In genomic region chr5:50711280-50711679, GRCh38 we compare ENCODE assay signal across 8 cellular contexts. TPM values are rescaled to one million over a fixed set of nuclear protein-coding genes. Genes with fewer than 3 reads are reported as not detected.
DNase-seq lines count a peak whose midpoint lies in the region; ATAC-seq and TF ChIP-seq lines count a peak whose summit lies in the region.

No MANE protein-coding gene starts in this region.

- no peak overlapping the region for H3K23ac ChIP-seq in trophoblast cell (ENCODE audit: low read length)

- no peak overlapping the region for H3K9ac ChIP-seq in trophoblast cell (ENCODE audit: low read length)

- no peak overlapping the region for H2AFZ ChIP-seq in trophoblast cell (ENCODE audit: insufficient read depth, low read length, poor library complexity)

- H4K12ac ChIP-seq in trophoblast cell (ENCODE audit: low read depth, low read length), result no peak overlapping the region

- no CpG with 5 or more reads among the region's 2 CpGs for WGBS in trophoblast cell (ENCODE audit: extremely low coverage, insufficient coverage, insufficient read length)

- no peak overlapping the region for H3K4me3 ChIP-seq in fibroblast of the aortic adventitia (ENCODE audit: low read depth, low read length)
- no peak overlapping the region for H3K4me3 ChIP-seq in trophoblast cell (ENCODE audit: low read depth, low read length)

- intact Hi-C loops in activated CD4-positive, alpha-beta T cell treated with anti-CD3 and anti-CD28 coated beads, Interleukin-2, amount 10 ng/mL, durations not matched to agents 24 days and 14 days (cut with micrococcal nuclease), result loop anchor here (1.0 to 2.0 kb wide), 5 partner anchors 12 to 43 kb away; no protein-coding TSS in a partner anchor

- H3K4ac ChIP-seq in trophoblast cell (ENCODE audit: low read depth, low read length), result no peak overlapping the region

- H2BK12ac ChIP-seq in trophoblast cell (ENCODE audit: low read length), result no peak overlapping the region

- peak overlapping the region; percentile 63 for H3K27ac Mint-ChIP-seq in activated CD4-positive, alpha-beta T cell treated with anti-CD3 and anti-CD28 coated beads, Interleukin-2, amount 10 ng/mL, durations not matched to agents 24 days and 14 days

- in situ Hi-C loops in GM13977 (cut with MboI; ENCODE audit: low pct_unique_long_range_greater_than_20kb, low sequenced_read_pairs, unreplicated experiment), result no loop called here

- no peak overlapping the region for H4K8ac ChIP-seq in trophoblast cell (ENCODE audit: low read depth, low read length)

- H3K9me3 Mint-ChIP-seq in activated CD4-positive, alpha-beta T cell treated with anti-CD3 and anti-CD28 coated beads, Interleukin-2, amount 10 ng/mL, durations not matched to agents 24 days and 14 days, result no peaks in the 10 kb centered on the region

- H2AK5ac ChIP-seq in trophoblast cell (ENCODE audit: low read length), result no peak overlapping the region

- H3K27me3 Mint-ChIP-seq in activated CD4-positive, alpha-beta T cell treated with anti-CD3 and anti-CD28 coated beads, Interleukin-2, amount 10 ng/mL, durations not matched to agents 24 days and 14 days, result no peaks in the 10 kb centered on the region

- no peaks in the 10 kb centered on the region for H3K79me1 ChIP-seq in trophoblast cell (ENCODE audit: low read length)

- H3K27me3 ChIP-seq in trophoblast cell (ENCODE audit: insufficient read depth, low read length), result no peaks in the 10 kb centered on the region

- DNase-seq in GM13977 (ENCODE audit: low spot score) (peak; percentile 13), LHCN-M2 (ENCODE audit: low read depth) (peak; percentile 83), fibroblast of the aortic adventitia (ENCODE audit: low read depth) (peak; percentile 10), trophoblast cell (no peak), NCI-H1930 (lab: John Stamatoyannopoulos, UW) (no peak)
- peak; percentile 90 for DNase-seq in activated CD4-positive, alpha-beta T cell treated with anti-CD3 and anti-CD28 coated beads, Interleukin-2, amount 10 ng/mL, durations not matched to agents 24 days and 14 days
- DNase-seq in stimulated activated CD4-positive, alpha-beta T cell treated with anti-CD3 and anti-CD28 coated beads, Interleukin-4, amount 100 ng/mL, for 1 hour, result peak; percentile 27

- H3K27ac ChIP-seq in trophoblast cell (ENCODE audit: low read depth, low read length), result no peak overlapping the region

- H3K4me1 ChIP-seq in trophoblast cell (ENCODE audit: control insufficient read depth in 1 of 2, insufficient read depth in 2 of 2, low read length in 2 of 2), result no peaks in the 10 kb centered on the region

- H2BK120ac ChIP-seq in trophoblast cell (ENCODE audit: insufficient read depth, low read length, poor library complexity), result no peak overlapping the region

- TF ChIP-seq CTCF in GM13977 (IDR thresholded peaks at IDR 0.05; ENCODE audit: extremely low read depth, insufficient read depth, missing control alignments) (no peak), fibroblast of the aortic adventitia (IDR thresholded peaks at IDR 0.05; ENCODE audit: insufficient read depth, low read length) (no peak)

- H3K14ac ChIP-seq in trophoblast cell (ENCODE audit: low read length), result no peak overlapping the region

- H3K4me1 Mint-ChIP-seq in activated CD4-positive, alpha-beta T cell treated with anti-CD3 and anti-CD28 coated beads, Interleukin-2, amount 10 ng/mL, durations not matched to agents 24 days and 14 days, result peaks cover 44% of the 10 kb centered on the region

- no peaks in the 10 kb centered on the region for H3K79me2 ChIP-seq in trophoblast cell (ENCODE audit: control insufficient read depth, insufficient read depth, low read length, poor library complexity)

- H3K4me2 ChIP-seq in trophoblast cell (ENCODE audit: low read length), result no peak overlapping the region

- peaks cover 13% of the 10 kb centered on the region for H3K36me3 Mint-ChIP-seq in activated CD4-positive, alpha-beta T cell treated with anti-CD3 and anti-CD28 coated beads, Interleukin-2, amount 10 ng/mL, durations not matched to agents 24 days and 14 days (ENCODE audit: low read depth)

- H4K91ac ChIP-seq in trophoblast cell (ENCODE audit: low read depth, low read length), result no peak overlapping the region

- H2BK5ac ChIP-seq in trophoblast cell (ENCODE audit: low read depth, low read length, poor library complexity), result no peak overlapping the region

- no peak overlapping the region for H3K18ac ChIP-seq in trophoblast cell (ENCODE audit: low read length)

- no peaks in the 10 kb centered on the region for H3K36me3 ChIP-seq in trophoblast cell (ENCODE audit: control insufficient read depth in 1 of 2, insufficient read depth in 2 of 2, low read length in 2 of 2)

- peak; percentile 96 for ATAC-seq in GM21825 (IDR thresholded peaks at IDR 0.05; ENCODE audit: unreplicated experiment)

- H3K4me3 Mint-ChIP-seq in activated CD4-positive, alpha-beta T cell treated with anti-CD3 and anti-CD28 coated beads, Interleukin-2, amount 10 ng/mL, durations not matched to agents 24 days and 14 days, result peak overlapping the region; percentile 71

- peaks cover 1% of the 10 kb centered on the region for H3K9me3 ChIP-seq in trophoblast cell (ENCODE audit: insufficient read depth, low read depth, low read length)

RNA-seq across cellular contexts. Expression of gene PARP8, which starts 44.8 kb away (rescaled TPM):
- total RNA-seq in LHCN-M2 (2014; rRNA removed), result 6.3 and 8.1 TPM in 2 replicates
- 7.9 TPM for polyA plus RNA-seq in LHCN-M2 (2012)
- 20.9 and 22.5 TPM in 2 replicates for total RNA-seq in activated CD4-positive, alpha-beta T cell treated with anti-CD3 and anti-CD28 coated beads, Interleukin-2, amount 10 ng/mL, durations not matched to agents 24 days and 14 days
- total RNA-seq in fibroblast of the aortic adventitia (ENCODE audit: low replicate concordance), result 8.2 and 20.1 TPM in 2 replicates
- 20.3 and 22.4 TPM in 2 replicates for polyA plus RNA-seq in trophoblast cell (2013)

Comparison
In these comparisons a context has a peak if more than half of its experiments do, and no peak if none do; other contexts are left out.
1. DNase-seq: peak in GM13977 (single experiment), LHCN-M2 (single experiment), activated CD4-positive, alpha-beta T cell treated with anti-CD3 and anti-CD28 coated beads, Interleukin-2, amount 10 ng/mL, durations not matched to agents 24 days and 14 days (single experiment), fibroblast of the aortic adventitia (single experiment) and stimulated activated CD4-positive, alpha-beta T cell treated with anti-CD3 and anti-CD28 coated beads, Interleukin-4, amount 100 ng/mL, for 1 hour (single experiment); none in trophoblast cell (0 of 2) and NCI-H1930 (0 of 2).